Comparison of ENCODE assay signal across 16 cellular contexts in genomic region chr4:76804060-76804459, GRCh38.
A peak's percentile ranks its signal among the peaks of the same experiment; 100 is the strongest.
DNase-seq lines count a peak whose midpoint lies in the region; ATAC-seq and TF ChIP-seq lines count a peak whose summit lies in the region.
"Had no signal": no experiment of that assay in that cellular context is flagged by ENCODE, and none has a peak within 500 bp of the region (broad histone marks: within the 10 kb centered on the region; RNA-seq: fewer than 3 reads in every experiment).

No MANE protein-coding gene starts in this region.

- peaks cover 6% of the 10 kb centered on the region; the same call in 1 of the 2 replicates for H3F3A ChIP-seq in PC-9 (ENCODE audit: insufficient read depth, low read depth)

- no peaks in the 10 kb centered on the region for H3K27me3 ChIP-seq in PC-9 (ENCODE audit: insufficient read depth, low read depth)
- H3K27me3 ChIP-seq in testis: no peaks in the 10 kb centered on the region
- H3K27me3 ChIP-seq: ascending aorta, vagina had no signal

- TF ChIP-seq POLR2A in testis (IDR thresholded peaks at IDR 0.05): no peak

- peaks cover 33% of the 10 kb centered on the region for H3K4me1 Mint-ChIP-seq in mesothelial cell of epicardium
- H3K4me1 Mint-ChIP-seq: stimulated activated naive B cell treated with anti-CD40 and anti-IgM and Interleukin-4, amounts not matched to agents 10 μg/mL and 1 μg/mL and 100 μg/mL, for 72 hours had no signal

- no peaks in the 10 kb centered on the region for H4K20me1 ChIP-seq in PC-9 (ENCODE audit: insufficient read depth)

- peak; percentile 30 for DNase-seq in AG08395 (ENCODE audit: low spot score)
- DNase-seq in PC-9: no peak
- DNase-seq in choroid plexus epithelial cell (ENCODE audit: low read depth): peak; percentile 52
- DNase-seq in mesothelial cell of epicardium (ENCODE audit: low spot score in 2 of 2, unreplicated experiment in 2 of 2): no peak
- DNase-seq in testis: no peak
- no peak for DNase-seq in cerebellar cortex (ENCODE audit: low spot score)
- no peak for DNase-seq in activated CD8-positive, alpha-beta memory T cell treated with anti-CD3 and anti-CD28 coated beads for 24 hours
- DNase-seq: activated CD4-positive, alpha-beta T cell treated with anti-CD3 and anti-CD28 coated beads for 48 hours; esophagus squamous epithelium; left colon; SIG-M5; stimulated activated naive B cell treated with anti-CD40 and anti-IgM and Interleukin-4, amounts not matched to agents 10 μg/mL and 1 μg/mL and 100 μg/mL, for 72 hours had no signal

- H3K9me3 ChIP-seq in PC-9 (ENCODE audit: insufficient read depth, low read depth): 0 out of 2 replicates have a peak, but pooled peaks cover 2% of the 10 kb centered on the region
- H3K9me3 ChIP-seq in testis: no peaks in the 10 kb centered on the region
- H3K9me3 ChIP-seq: ascending aorta, vagina had no signal

- ATAC-seq in HG03565 (IDR thresholded peaks at IDR 0.05; ENCODE audit: unreplicated experiment): no peak
- ATAC-seq: stimulated activated naive B cell treated with anti-CD40 and anti-IgM and Interleukin-4, amounts not matched to agents 10 μg/mL and 1 μg/mL and 100 μg/mL, for 72 hours had no signal

- H3K4me1 ChIP-seq in PC-9 (replicated peaks; ENCODE audit: insufficient read depth) (peaks cover 19% of the 10 kb centered on the region), testis (no peaks in the 10 kb centered on the region)
- H3K4me1 ChIP-seq: ascending aorta had no signal

- POLR2A ChIA-PET in PC-9 (lab: Charles Lee; ENCODE audit: unreplicated experiment): no interaction called here

- H3K27me3 Mint-ChIP-seq in mesothelial cell of epicardium (ENCODE audit: low read depth): no peaks in the 10 kb centered on the region

- TF ChIP-seq CTCF in PC-9 (conservative IDR thresholded peaks at IDR 0.05) (no peak), choroid plexus epithelial cell (conservative IDR thresholded peaks at IDR 0.05; ENCODE audit: low read depth, low read length) (no peak), mesothelial cell of epicardium (IDR thresholded peaks at IDR 0.05; ENCODE audit: unreplicated experiment) (no peak), testis (IDR thresholded peaks at IDR 0.05) (no peak)

- no peaks in the 10 kb centered on the region for H3K36me3 ChIP-seq in PC-9 (ENCODE audit: low read depth)
- H3K36me3 ChIP-seq in testis (ENCODE audit: low read depth, missing control alignments): no peaks in the 10 kb centered on the region
- H3K36me3 ChIP-seq: ascending aorta, esophagus squamous epithelium, vagina had no signal

- H2AFZ ChIP-seq in PC-9: 0 out of 2 replicates have a peak overlapping the region, but pooled peaks have one; percentile 40

- CTCF ChIA-PET in PC-9 (lab: Charles Lee): no interaction called here

- H3K36me3 Mint-ChIP-seq in mesothelial cell of epicardium: peaks cover 13% of the 10 kb centered on the region
- H3K36me3 Mint-ChIP-seq: stimulated activated naive B cell treated with anti-CD40 and anti-IgM and Interleukin-4, amounts not matched to agents 10 μg/mL and 1 μg/mL and 100 μg/mL, for 72 hours had no signal

- H3K4me2 ChIP-seq in PC-9: peak overlapping the region; percentile 60
- H3K4me2 ChIP-seq: KMS-11 had no signal

- H3K9me3 Mint-ChIP-seq in mesothelial cell of epicardium: peaks cover 28% of the 10 kb centered on the region

- H3K9me2 ChIP-seq in PC-9 (ENCODE audit: insufficient read depth): no peaks in the 10 kb centered on the region

- H3K27ac ChIP-seq in PC-9 (peak overlapping the region; percentile 59), testis (no peak overlapping the region)
- H3K27ac ChIP-seq: esophagus squamous epithelium, KMS-11, vagina had no signal

- no peaks in the 10 kb centered on the region for H3K79me2 ChIP-seq in PC-9 (ENCODE audit: low read depth)

- 46 to 56% methylated on average over 3 of the region's 3 CpGs for WGBS in testis, 2 donors

- no TSS peak for BruUV-seq in PC-9 (replicated peaks; lab: Mats Ljungman, UMichigan)

- intact Hi-C loops in PC-9 (cut with micrococcal nuclease; ENCODE audit: unreplicated experiment): no loop called here
- intact Hi-C loops in testis (cut with DNase I; ENCODE audit: low total_unique reads): no loop called here

- no peak overlapping the region for H3K4me3 Mint-ChIP-seq in mesothelial cell of epicardium
- H3K4me3 Mint-ChIP-seq: stimulated activated naive B cell treated with anti-CD40 and anti-IgM and Interleukin-4, amounts not matched to agents 10 μg/mL and 1 μg/mL and 100 μg/mL, for 72 hours had no signal

- no peak overlapping the region for H3K4me3 ChIP-seq in PC-9
- no peak overlapping the region for H3K4me3 ChIP-seq in choroid plexus epithelial cell (ENCODE audit: low read depth, low read length)
- H3K4me3 ChIP-seq in testis: no peak overlapping the region
- H3K4me3 ChIP-seq: ascending aorta, esophagus squamous epithelium, vagina had no signal

- peak overlapping the region; percentile 88 for H3K27ac Mint-ChIP-seq in mesothelial cell of epicardium
- H3K27ac Mint-ChIP-seq: stimulated activated naive B cell treated with anti-CD40 and anti-IgM and Interleukin-4, amounts not matched to agents 10 μg/mL and 1 μg/mL and 100 μg/mL, for 72 hours had no signal

Comparison
In these comparisons a context has a peak if more than half of its experiments do, and no peak if none do; other contexts are left out.
1. DNase-seq: peak in AG08395 (single experiment) and choroid plexus epithelial cell (single experiment); none in PC-9 (0 of 2), mesothelial cell of epicardium (0 of 2), testis (single experiment), cerebellar cortex (single experiment) and activated CD8-positive, alpha-beta memory T cell treated with anti-CD3 and anti-CD28 coated beads for 24 hours (single experiment).